In genomic region chr4:186630128-186630527, GRCh38 we compare ENCODE assay signal across 19 cellular contexts.
DNase-seq lines count a peak whose midpoint lies in the region; ATAC-seq, FAIRE-seq and TF ChIP-seq lines count a peak whose summit lies in the region.
"Had no signal": no experiment of that assay in that cellular context is flagged by ENCODE, and none has a peak within 500 bp of the region (broad histone marks: within the 10 kb centered on the region; RNA-seq: fewer than 3 reads in every experiment).

No MANE protein-coding gene starts in this region.

- no peak overlapping the region for H3K4me3 ChIP-seq in K562
- H3K4me3 ChIP-seq: BLaER1, HAP-1 had no signal

- H3K36me3 ChIP-seq in KOPT-K1 (ENCODE audit: insufficient read depth, low read length) (peaks cover 46% of the 10 kb centered on the region), K562 (ENCODE audit: control insufficient read depth, insufficient read depth, low read length) (peaks cover 14% of the 10 kb centered on the region; the same call in 2 of the 3 replicates)

- no peaks in the 10 kb centered on the region for H4K20me1 ChIP-seq in K562 (replicated peaks; ENCODE audit: control insufficient read depth, insufficient read depth, low read length)

- no peaks in the 10 kb centered on the region for H3K9me3 Mint-ChIP-seq in neural crest cell
- H3K9me3 Mint-ChIP-seq in activated naive CD4-positive, alpha-beta T cell treated with anti-CD3 and anti-CD28 coated beads, Interleukin-2, amount 50 U/mL, for 72 hours: peaks cover 7 to 14% of the 10 kb centered on the region in 2 donors

- H3K9me3 ChIP-seq in KOPT-K1 (ENCODE audit: insufficient read depth, low read length, poor library complexity, severe bottlenecking) (no peaks in the 10 kb centered on the region), K562 (replicated peaks; ENCODE audit: control insufficient read depth, insufficient read depth, low read depth, low read length) (no peaks in the 10 kb centered on the region; the same call in 1 of the 2 replicates)
- H3K9me3 ChIP-seq: BLaER1, Caco-2, HAP-1 had no signal

- no peak for TF ChIP-seq EP300 in K562 (IDR thresholded peaks at IDR 0.05; ENCODE audit: low read length)

- H3K27ac ChIP-seq in KOPT-K1 (ENCODE audit: low read depth, low read length, poor library complexity, severe bottlenecking) (peak overlapping the region; percentile 18), K562 (ENCODE audit: extremely low read depth, low read depth, low read length) (no peak overlapping the region)
- H3K27ac ChIP-seq: BLaER1, C4-2B had no signal

- H3K4me1 Mint-ChIP-seq in neural crest cell: peaks cover 11% of the 10 kb centered on the region

- intact Hi-C loops in K562 (cut with micrococcal nuclease): no loop called here

- peaks cover 57% of the 10 kb centered on the region for H3K36me3 Mint-ChIP-seq in neural crest cell (ENCODE audit: low read depth)
- peaks cover 0 to 5% of the 10 kb centered on the region in 2 donors for H3K36me3 Mint-ChIP-seq in activated naive CD4-positive, alpha-beta T cell treated with anti-CD3 and anti-CD28 coated beads, Interleukin-2, amount 50 U/mL, for 72 hours
- H3K36me3 Mint-ChIP-seq: CD4-positive, CD25-positive, alpha-beta regulatory T cell; CD8-positive, alpha-beta T cell had no signal

- H3K9me1 ChIP-seq in K562 (ENCODE audit: control insufficient read depth, insufficient read depth, low read length): no peaks in the 10 kb centered on the region

- H3K4me3 Mint-ChIP-seq in neural crest cell: no peak overlapping the region
- H3K4me3 Mint-ChIP-seq: B cell; CD4-positive, CD25-positive, alpha-beta regulatory T cell; CD8-positive, alpha-beta T cell had no signal

- no TSS peak for BruUV-seq in K562 (replicated peaks; lab: Mats Ljungman, UMichigan)

- no peak for TF ChIP-seq POLR2A in K562 (conservative IDR thresholded peaks at IDR 0.05)

- POLR2A ChIA-PET in K562 (lab: Yijun Ruan, JAX): no interaction called here

- in situ Hi-C loops in K562 (cut with MboI) (no loop called here), ACHN (cut with HindIII; ENCODE audit: low pct_ligation_motif_present, low pct_unique_long_range_greater_than_20kb, low sequenced_read_pairs) (no loop called here)

- no peaks in the 10 kb centered on the region; a peak in 1 of 5 replicates for H3K27me3 ChIP-seq in K562 (ENCODE audit: control insufficient read depth in 2 of 2, insufficient read depth in 2 of 2, low read length in 2 of 2)
- H3K27me3 ChIP-seq: BLaER1 had no signal

- no peaks in the 10 kb centered on the region for H3K79me2 ChIP-seq in K562 (ENCODE audit: control insufficient read depth, insufficient read depth, low read length)

- no peaks in the 10 kb centered on the region; a peak in 1 of 5 replicates for H3K4me1 ChIP-seq in K562 (replicated peaks in 1 of 2; ENCODE audit: control insufficient read depth in 2 of 2, insufficient read depth in 2 of 2, low read length in 2 of 2)

- no peak for ATAC-seq in K562
- ATAC-seq in activated naive CD4-positive, alpha-beta T cell treated with anti-CD3 and anti-CD28 coated beads, Interleukin-2, amount 50 U/mL, for 72 hours: no peak
- ATAC-seq: CD8-positive, alpha-beta T cell had no signal

- no peak overlapping the region for H3K4me2 ChIP-seq in K562 (ENCODE audit: insufficient read depth, low read length)
- H3K4me2 ChIP-seq: BLaER1 had no signal

- peak overlapping the region; percentile 0 for H3K27ac Mint-ChIP-seq in neural crest cell (ENCODE audit: unreplicated experiment)
- no peak overlapping the region for H3K27ac Mint-ChIP-seq in activated naive CD4-positive, alpha-beta T cell treated with anti-CD3 and anti-CD28 coated beads, Interleukin-2, amount 50 U/mL, for 72 hours
- H3K27ac Mint-ChIP-seq: B cell; CD4-positive, CD25-positive, alpha-beta regulatory T cell; CD8-positive, alpha-beta T cell had no signal

- no peak overlapping the region for H3K9ac ChIP-seq in K562 (ENCODE audit: insufficient read depth in 1 of 2, low read depth in 2 of 2, low read length in 2 of 2)
- H3K9ac ChIP-seq: BLaER1 had no signal

- FAIRE-seq in K562 (lab: Jason Lieb, UNC): no peak
- FAIRE-seq: G401.6, GM12892, H54 had no signal

- WGBS in K562 (ENCODE audit: insufficient coverage, low coverage, missing lambda C conversion rate): 50% methylated on average over 6 of the region's 6 CpGs

- H2AFZ ChIP-seq in K562 (ENCODE audit: low read depth, low read length): no peak overlapping the region

- no peak for TF ChIP-seq RAD21 in K562 (CRISPR knock-in tag; conservative IDR thresholded peaks at IDR 0.05 in 1 of 2, IDR thresholded peaks at IDR 0.05 in 1 of 2)

- CTCF ChIA-PET in K562 (lab: Yijun Ruan, JAX; ENCODE audit: low intra/inter-chr PET ratio): no interaction called here

- no peak for DNase-seq in K562 (ENCODE audit: extremely low read depth in 1 of 4, low spot score in 3 of 4)
- no peak for DNase-seq in neural crest cell (ENCODE audit: low read depth, low spot score)
- no peak for DNase-seq in NCI-H146 (lab: John Stamatoyannopoulos, UW)
- DNase-seq in activated naive CD4-positive, alpha-beta T cell treated with anti-CD3 and anti-CD28 coated beads, Interleukin-2, amount 50 U/mL, for 72 hours (ENCODE audit: low spot score in 2 of 2): no peak
- no peak for DNase-seq in ACHN
- DNase-seq: Caco-2; CD4-positive, CD25-positive, alpha-beta regulatory T cell; CD8-positive, alpha-beta T cell; DMS153; DND-41; GOT3 had no signal

- TF ChIP-seq CTCF in K562 (IDR thresholded peaks at IDR 0.05 in 2 of 3, conservative IDR thresholded peaks at IDR 0.05 in 1 of 3; ENCODE audit: insufficient read depth in 2 of 3, low read depth in 1 of 3, low read length in 3 of 3) (no peak), neural crest cell (conservative IDR thresholded peaks at IDR 0.05) (no peak)

- H3K27me3 Mint-ChIP-seq in neural crest cell (ENCODE audit: low read depth): no peaks in the 10 kb centered on the region
- H3K27me3 Mint-ChIP-seq: B cell; CD4-positive, CD25-positive, alpha-beta regulatory T cell had no signal

TF ChIP-seq in K562, 482 proteins besides CTCF, POLR2A, EP300 and RAD21 (continues in another document):
- TF ChIP-seq NONO (IDR thresholded peaks at IDR 0.05; ENCODE audit: low read depth in 2 of 2, low read length in 1 of 2): no peak
- TF ChIP-seq ZNF12 (CRISPR knock-in tag; IDR thresholded peaks at IDR 0.05): 0 out of 2 replicates have a peak, but pooled peaks have one; percentile 54
- no peak for TF ChIP-seq ZNF197 (CRISPR knock-in tag; IDR thresholded peaks at IDR 0.05; ENCODE audit: low read depth)
- no peak for TF ChIP-seq KLF10 (CRISPR knock-in tag; IDR thresholded peaks at IDR 0.05)
